8 cellular contexts compared by ENCODE assay signal in the genomic region with DNA sequence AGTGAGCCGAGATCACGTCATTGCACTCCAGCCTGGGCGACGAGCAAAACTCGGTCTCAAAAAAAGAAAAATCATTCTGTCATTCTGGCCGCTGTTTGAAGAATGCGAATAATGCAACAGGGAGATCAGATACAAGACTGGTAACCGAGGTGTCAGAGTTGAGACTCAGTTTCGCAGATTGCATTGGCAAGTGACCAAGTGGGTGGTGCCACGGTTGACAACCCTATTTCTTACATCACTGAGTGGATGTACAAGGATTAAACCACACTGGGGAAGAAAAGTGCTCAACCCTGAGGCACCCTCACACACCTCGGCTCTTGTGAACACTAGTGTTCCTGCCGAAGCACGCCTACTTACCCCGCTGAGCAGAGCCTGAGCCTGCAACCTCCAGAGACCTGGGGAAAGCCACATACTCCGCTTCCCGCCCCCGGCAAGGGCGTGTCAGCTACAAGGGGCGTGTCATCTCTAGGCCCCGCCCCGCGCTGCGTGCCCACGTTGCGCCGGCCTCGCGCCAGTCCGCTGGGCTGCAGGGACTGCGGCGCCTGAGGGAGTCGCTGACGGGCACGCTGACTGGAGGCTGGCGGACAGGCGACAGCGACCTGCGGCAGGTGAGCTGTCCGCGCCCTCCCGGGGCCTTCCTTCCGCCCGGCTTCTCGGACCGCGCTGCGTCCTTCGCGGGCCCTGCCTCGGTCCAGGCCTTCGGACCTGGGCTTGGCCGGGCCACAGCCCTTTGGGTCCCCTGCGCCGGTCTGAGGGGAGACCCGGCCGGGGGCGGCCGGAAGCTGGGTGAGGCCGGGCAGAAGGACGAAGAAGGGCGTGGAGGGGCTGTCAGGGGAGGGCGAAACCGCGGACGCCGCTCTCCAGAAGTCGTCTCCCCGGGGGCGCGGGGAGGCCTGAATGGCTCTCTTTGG. TPM values are rescaled to one million over a fixed set of nuclear protein-coding genes. Genes with fewer than 3 reads are reported as not detected.
DNase-seq lines count a peak whose midpoint lies in the region; TF ChIP-seq lines count a peak whose summit lies in the region.

A gene with protein sequence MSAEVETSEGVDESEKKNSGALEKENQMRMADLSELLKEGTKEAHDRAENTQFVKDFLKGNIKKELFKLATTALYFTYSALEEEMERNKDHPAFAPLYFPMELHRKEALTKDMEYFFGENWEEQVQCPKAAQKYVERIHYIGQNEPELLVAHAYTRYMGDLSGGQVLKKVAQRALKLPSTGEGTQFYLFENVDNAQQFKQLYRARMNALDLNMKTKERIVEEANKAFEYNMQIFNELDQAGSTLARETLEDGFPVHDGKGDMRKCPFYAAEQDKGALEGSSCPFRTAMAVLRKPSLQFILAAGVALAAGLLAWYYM (plus strand): TSS at position 519 of the 911 bp plus-strand sequence. CDS start 29,127 bp downstream, outside the sequence.

- H3K36me3 Mint-ChIP-seq in neural crest cell (ENCODE audit: low read depth), result peaks cover 7% of the 10 kb centered on the region

- peaks cover 6% of the 10 kb centered on the region for H3K9me3 Mint-ChIP-seq in neural crest cell

- no peaks in the 10 kb centered on the region for H3K9me3 ChIP-seq in Loucy (ENCODE audit: insufficient read depth, low read depth, low read length)

- H3K79me2 ChIP-seq in Loucy (ENCODE audit: insufficient read depth, low read length), result peaks cover 47% of the 10 kb centered on the region

- H3K9ac ChIP-seq in Loucy (ENCODE audit: low read depth, low read length, poor library complexity, severe bottlenecking), result peak within 1 kb of the TSS; percentile 94

- peak; percentile 38 for TF ChIP-seq CTCF in Loucy (conservative IDR thresholded peaks at IDR 0.05; ENCODE audit: low read length)
- TF ChIP-seq CTCF in fibroblast of villous mesenchyme (IDR thresholded peaks at IDR 0.05; ENCODE audit: insufficient read depth, low read depth, low read length), result peak; percentile 35
- TF ChIP-seq CTCF in neural crest cell (conservative IDR thresholded peaks at IDR 0.05), result peak; percentile 49

- peak within 1 kb of the TSS; percentile 74 for H3K4me2 ChIP-seq in Loucy (ENCODE audit: low read depth, low read length, poor library complexity, severe bottlenecking)

- no peaks in the 10 kb centered on the region for H4K20me1 ChIP-seq in Loucy (ENCODE audit: insufficient read depth, low read length, poor library complexity, severe bottlenecking)

- H3K4me1 ChIP-seq in Loucy (ENCODE audit: insufficient read depth, low read length, poor library complexity, severe bottlenecking), result peaks cover 8% of the 10 kb centered on the region

- H3K4me3 ChIP-seq in H7 (ENCODE audit: insufficient read depth, low read depth, low read length) (peak within 1 kb of the TSS; percentile 80), Loucy (ENCODE audit: low read length, poor library complexity, severe bottlenecking) (peak within 1 kb of the TSS; percentile 84), fibroblast of villous mesenchyme (ENCODE audit: low read depth, low read length) (peak within 1 kb of the TSS; percentile 92)

- no peaks in the 10 kb centered on the region for H3K9me2 ChIP-seq in Loucy (replicated peaks; ENCODE audit: low read depth, low read length)

- in situ Hi-C loops in G401 (cut with HindIII; ENCODE audit: low sequenced_read_pairs), result no loop called here

- no peak within 1 kb of the TSS for H3K27ac Mint-ChIP-seq in neural crest cell (ENCODE audit: unreplicated experiment)

- H3K27me3 ChIP-seq in H7 (ENCODE audit: control insufficient read depth, insufficient read depth, low read length) (peaks cover 5% of the 10 kb centered on the region), Loucy (ENCODE audit: insufficient read depth, low read length, poor library complexity, severe bottlenecking) (no peaks in the 10 kb centered on the region)

- peak within 1 kb of the TSS; percentile 80 for H3K4me3 Mint-ChIP-seq in neural crest cell

- DNase-seq in G401 (ENCODE audit: low spot score) (peak; percentile 95), H7 (peak; percentile 98), SHP77 treated with DMSO at 0.1 percent for 48 hours (lab: John Stamatoyannopoulos, UW) (peak; percentile 89), activated gamma-delta T cell (lab: John Stamatoyannopoulos, UW) (peak; percentile 89), fibroblast of villous mesenchyme (ENCODE audit: low read depth) (peak; percentile 91), neural crest cell (ENCODE audit: low read depth, low spot score) (peak; percentile 88), stromal cell of bone marrow (ENCODE audit: low read depth) (peak; percentile 76)

- H2AFZ ChIP-seq in Loucy (ENCODE audit: low read length), result peak within 1 kb of the TSS; percentile 55; the same call in 1 of the 2 replicates

- no peaks in the 10 kb centered on the region for H3F3A ChIP-seq in Loucy (ENCODE audit: low read depth)

- peaks cover 33% of the 10 kb centered on the region for H3K4me1 Mint-ChIP-seq in neural crest cell

- H3K36me3 ChIP-seq in H7 (replicated peaks; ENCODE audit: control insufficient read depth, insufficient read depth, low read length) (no peaks in the 10 kb centered on the region), Loucy (ENCODE audit: insufficient read depth, low read length) (no peaks in the 10 kb centered on the region)

- H3K27me3 Mint-ChIP-seq in neural crest cell (ENCODE audit: low read depth), result peaks cover 4% of the 10 kb centered on the region

RNA-seq across cellular contexts. Expression of the gene that starts here (rescaled TPM):
- total RNA-seq in G401 (2014; rRNA removed; shearing (Covaris generic)), result 94.3 and 99.9 TPM in 2 replicates
- 44.9 and 54.1 TPM in 2 replicates for total RNA-seq in H7 (2014; rRNA removed; shearing (Covaris generic))
- total RNA-seq in fibroblast of villous mesenchyme (52.5 and 57.9 TPM in 2 replicates), neural crest cell (38.1 and 39.6 TPM in 2 replicates)

Comparison
In these comparisons a context has a peak if more than half of its experiments do, and no peak if none do; other contexts are left out.
1. Peak in every context shown above with its lines: DNase-seq and H3K4me3 ChIP-seq.